8 cellular contexts compared by ENCODE assay signal in genomic region chr1:156623946-156624813, GRCh38. TPM values are rescaled to one million over a fixed set of nuclear protein-coding genes. Genes with fewer than 3 reads are reported as not detected.
DNase-seq lines count a peak whose midpoint lies in the region; ATAC-seq, FAIRE-seq and TF ChIP-seq lines count a peak whose summit lies in the region.

No MANE protein-coding gene starts in this region.

- intact Hi-C loops in HepG2 (cut with micrococcal nuclease; ENCODE audit: unreplicated experiment) = loop anchor here (1.0 kb wide), 1 partner anchor 17 kb away; no protein-coding TSS in a partner anchor

- H3K4me3 ChIP-seq in CD8-positive, alpha-beta memory T cell (ENCODE audit: low read length) = peak overlapping the region; percentile 34
- H3K4me3 ChIP-seq in HUES64 (ENCODE audit: low read length) (peak overlapping the region; percentile 68), choroid plexus epithelial cell (ENCODE audit: low read depth, low read length) (peak overlapping the region; percentile 43), HepG2 (replicated peaks in 1 of 3; ENCODE audit: insufficient read depth in 1 of 3, low read depth in 2 of 3, low read length in 3 of 3) (peak overlapping the region; percentile 16 to 69 (median 36); a peak in 4 of 6 replicates)

- in situ Hi-C loops in HepG2 (cut with HindIII; ENCODE audit: extremely low pct_ligation_motif_present, low pct_unique_long_range_greater_than_20kb) = no loop called here

- no peaks in the 10 kb centered on the region for H3K79me2 ChIP-seq in HepG2 (ENCODE audit: insufficient read depth, low read length)

- TF ChIP-seq POLR2A in HepG2 (IDR thresholded peaks at IDR 0.05; ENCODE audit: insufficient read depth in 1 of 2, low read depth in 2 of 2, low read length in 2 of 2) = no peak

- H3K27ac Mint-ChIP-seq in CD8-positive, alpha-beta memory T cell = no peak overlapping the region
- H3K27ac Mint-ChIP-seq in T-helper 17 cell = no peak overlapping the region

- CTCF ChIA-PET in CD8-positive, alpha-beta memory T cell (lab: Charles Lee) = interaction anchor here (0.6 to 9.3 kb wide), 27 partner anchors 10 to 345 kb away, joined by 3 to 93 read pairs (median 4); partner anchors contain the start of genes MEF2D and NAXE
- CTCF ChIA-PET in HepG2 (lab: Yijun Ruan, JAX; ENCODE audit: low intra/inter-chr PET ratio, low total read pairs) = interaction anchor here (2.2 kb wide), 1 partner anchor 33 kb away, joined by 10 read pairs; no protein-coding TSS in a partner anchor

- POLR2A ChIA-PET in CD8-positive, alpha-beta memory T cell (lab: Charles Lee) = interaction anchor here (1.2 to 1.3 kb wide), 2 partner anchors 33 to 123 kb away, joined by 5 to 6 read pairs; partner anchors contain the start of gene NAXE
- POLR2A ChIA-PET in HepG2 (lab: Yijun Ruan, JAX) = interaction anchor here (0.6 to 2.1 kb wide), 7 partner anchors 33 to 689 kb away, joined by 3 to 8 read pairs (median 3); partner anchors contain the start of genes ISG20L2, METTL25B and NAXE

- ATAC-seq in T-helper 17 cell (peak; percentile 63), HepG2 (peak; percentile 86), GM21737 (IDR thresholded peaks at IDR 0.05; ENCODE audit: unreplicated experiment) (no peak), HG03442 (IDR thresholded peaks at IDR 0.05; ENCODE audit: unreplicated experiment) (no peak)
- peak; percentile 76 for ATAC-seq in stimulated activated naive CD8-positive, alpha-beta T cell treated with anti-CD3 and anti-CD28 coated beads, Interleukin-15, Interleukin-2, amounts not matched to agents 100 U/mL and 50 U/mL, for 24 hours

- H3K36me3 ChIP-seq in CD8-positive, alpha-beta memory T cell (ENCODE audit: insufficient read depth, low read length) = no peaks in the 10 kb centered on the region
- H3K36me3 ChIP-seq in HUES64 (ENCODE audit: insufficient read depth, low read length) = no peaks in the 10 kb centered on the region
- no peaks in the 10 kb centered on the region for H3K36me3 ChIP-seq in HepG2 (replicated peaks in 1 of 2; ENCODE audit: control insufficient read depth in 1 of 2, insufficient read depth in 2 of 2, low read length in 2 of 2)

- peaks cover 18% of the 10 kb centered on the region for H3K4me1 ChIP-seq in CD8-positive, alpha-beta memory T cell (ENCODE audit: insufficient read depth, low read length)
- peaks cover under 1% of the 10 kb centered on the region; the same call in 1 of the 2 replicates for H3K4me1 ChIP-seq in HUES64 (ENCODE audit: insufficient read depth, low read length)
- peaks cover 34% of the 10 kb centered on the region for H3K4me1 ChIP-seq in HepG2 (ENCODE audit: insufficient read depth, low read length)

- H4K20me1 ChIP-seq in HepG2 (ENCODE audit: insufficient read depth, low read length) = no peaks in the 10 kb centered on the region

- 2% methylated on average over 87 of the region's 87 CpGs for WGBS in HUES64
- 28% methylated on average over 11 of the region's 87 CpGs for WGBS in HepG2 (ENCODE audit: low lambda C conversion rate)

- H3K9me3 ChIP-seq in CD8-positive, alpha-beta memory T cell (ENCODE audit: low read length) = no peaks in the 10 kb centered on the region
- H3K9me3 ChIP-seq in HUES64 (ENCODE audit: insufficient read depth, low read depth, low read length) (no peaks in the 10 kb centered on the region), T-helper 17 cell (ENCODE audit: control insufficient read depth, low read length, poor library complexity, severe bottlenecking) (no peaks in the 10 kb centered on the region), HepG2 (ENCODE audit: low read length) (no peaks in the 10 kb centered on the region)

- TF ChIP-seq EP300 in HepG2 (IDR thresholded peaks at IDR 0.05; ENCODE audit: low read depth in 2 of 2, low read length in 2 of 2) (no peak), HepG2 (CRISPR knock-in tag; IDR thresholded peaks at IDR 0.05; ENCODE audit: borderline replicate concordance) (no peak)

- peak in 2 of 5 donors; percentile 5 to 56 for DNase-seq in CD8-positive, alpha-beta memory T cell
- DNase-seq in T-helper 17 cell (peak in 2 of 3 donors; percentile 26 to 30), choroid plexus epithelial cell (ENCODE audit: low read depth) (peak; percentile 51), HepG2 (ENCODE audit: low spot score) (no peak)
- peak; percentile 64 for DNase-seq in stimulated activated naive CD8-positive, alpha-beta T cell treated with anti-CD3 and anti-CD28 coated beads, Interleukin-15, Interleukin-2, amounts not matched to agents 100 U/mL and 50 U/mL, for 24 hours

- TF ChIP-seq CTCF in choroid plexus epithelial cell (conservative IDR thresholded peaks at IDR 0.05; ENCODE audit: low read depth, low read length) (peak; percentile 52), HepG2 (CRISPR knock-in tag; IDR thresholded peaks at IDR 0.05) (peak; percentile 54; the same call in 1 of the 2 replicates)

- 0 out of 2 replicates have a peak, but pooled peaks have one; percentile 11 for TF ChIP-seq RAD21 in HepG2 (CRISPR knock-in tag; IDR thresholded peaks at IDR 0.05)

- peak overlapping the region; percentile 88 for H3K4me2 ChIP-seq in HepG2 (ENCODE audit: low read depth, low read length)

- no peak overlapping the region for H3K27ac ChIP-seq in CD8-positive, alpha-beta memory T cell (ENCODE audit: low read depth, low read length)
- no peak overlapping the region for H3K27ac ChIP-seq in HUES64 (ENCODE audit: low read depth, low read length)
- no peak overlapping the region for H3K27ac ChIP-seq in HepG2 (ENCODE audit: extremely low read length, insufficient read depth, low read length)

- H3K9ac ChIP-seq in HUES64 (ENCODE audit: low read depth, low read length) = no peak overlapping the region; the same call in 1 of the 2 replicates
- no peak overlapping the region for H3K9ac ChIP-seq in HepG2 (ENCODE audit: insufficient read depth, low read depth, low read length)

- no peaks in the 10 kb centered on the region for H3K36me3 Mint-ChIP-seq in CD8-positive, alpha-beta memory T cell
- peaks cover 8% of the 10 kb centered on the region for H3K36me3 Mint-ChIP-seq in T-helper 17 cell (ENCODE audit: low read depth)

- H3K9me3 Mint-ChIP-seq in CD8-positive, alpha-beta memory T cell = no peaks in the 10 kb centered on the region

- no peak for FAIRE-seq in HepG2 (lab: Jason Lieb, UNC)

- H2AFZ ChIP-seq in HepG2 (ENCODE audit: low read length) = no peak overlapping the region

- no TSS peak for BruUV-seq in HepG2 (replicated peaks; lab: Mats Ljungman, UMichigan)

- H3K4me3 Mint-ChIP-seq in CD8-positive, alpha-beta memory T cell = peak overlapping the region in 6 of 7 donors; percentile 39 to 84 (median 61)
- H3K4me3 Mint-ChIP-seq in T-helper 17 cell = peak overlapping the region; percentile 74

- peaks cover 8 to 18% (median 8%) of the 10 kb centered on the region in 3 donors for H3K4me1 Mint-ChIP-seq in CD8-positive, alpha-beta memory T cell
- H3K4me1 Mint-ChIP-seq in T-helper 17 cell = peaks cover 8% of the 10 kb centered on the region

- H3K27me3 ChIP-seq in CD8-positive, alpha-beta memory T cell (ENCODE audit: insufficient read depth, low read length, poor library complexity, severe bottlenecking) = peaks cover 42% of the 10 kb centered on the region
- H3K27me3 ChIP-seq in HUES64 (ENCODE audit: insufficient read depth, low read length) (peaks cover 77% of the 10 kb centered on the region), HepG2 (ENCODE audit: control insufficient read depth in 1 of 2, insufficient read depth in 2 of 2, low read length in 2 of 2) (peaks cover 13 to 49% of the 10 kb centered on the region in 2 experiments)

- H3K27me3 Mint-ChIP-seq in CD8-positive, alpha-beta memory T cell = peaks cover 36 to 63% of the 10 kb centered on the region in 2 donors
- H3K27me3 Mint-ChIP-seq in T-helper 17 cell = peaks cover 64% of the 10 kb centered on the region

RNA-seq across cellular contexts. Expression of gene HAPLN2, which starts 5.0 kb away (rescaled TPM):
- total RNA-seq in CD8-positive, alpha-beta memory T cell = not detected
- not detected for polyA plus RNA-seq in CD8-positive, alpha-beta memory T cell
- polyA plus RNA-seq in HUES64 (2013, experiment 1 of 2) = not detected
- polyA plus RNA-seq in HUES64 (2013, experiment 2 of 2) = 0.19 TPM
- total RNA-seq in T-helper 17 cell (under 1 TPM in 1 of 2 donors, not detected in 1; 0.35 TPM), HepG2 (2016; rRNA removed; fragmentation: Illumina TruSeq; extraction: Trizol) (not detected in 2 replicates)
- total RNA-seq in HepG2 (2016; cell fraction: cytosol; rRNA removed; fragmentation: Illumina TruSeq; extraction: Trizol; ENCODE audit: low read depth) = not detected in 2 replicates
- not detected in 2 replicates for total RNA-seq in HepG2 (2016; cell fraction: insoluble cytoplasmic fraction; rRNA removed; fragmentation: Illumina TruSeq; extraction: Trizol)
- total RNA-seq in HepG2 (2016; cell fraction: membrane; rRNA removed; fragmentation: Illumina TruSeq; extraction: Trizol) = not detected in 2 replicates
- total RNA-seq in HepG2 (2016; cell fraction: nucleus; rRNA removed; fragmentation: Illumina TruSeq; extraction: Trizol) = not detected in 2 replicates
- 0.09 TPM in 1 of 2 replicates, not detected in the other for polyA plus RNA-seq in HepG2 (2011; rRNA removed)
- not detected in 2 replicates for polyA plus RNA-seq in HepG2 (2011; cell fraction: cytosol; rRNA removed)
- 0.40 and 0.62 TPM in 2 replicates for polyA plus RNA-seq in HepG2 (2011; cell fraction: nucleus; rRNA removed)
- 0.19 TPM in 1 of 2 replicates, not detected in the other for polyA plus RNA-seq in HepG2 (2012)
- polyA plus RNA-seq in HepG2 (2016; cell fraction: cytosol; fragmentation: Illumina TruSeq; extraction: Trizol; ENCODE audit: low read depth) = not detected in 2 replicates
- not detected in 2 replicates for polyA plus RNA-seq in HepG2 (2016; cell fraction: insoluble cytoplasmic fraction; fragmentation: Illumina TruSeq; extraction: Trizol; ENCODE audit: low read depth)
- not detected in 2 replicates for polyA plus RNA-seq in HepG2 (2016; cell fraction: membrane; fragmentation: Illumina TruSeq; extraction: Trizol; ENCODE audit: low read depth)
- polyA plus RNA-seq in HepG2 (2016; cell fraction: nucleus; fragmentation: Illumina TruSeq; extraction: Trizol; ENCODE audit: insufficient read depth, low read depth) = not detected in 2 replicates
- not detected in 2 replicates for polyA minus RNA-seq in HepG2 (2011; rRNA and poly(A)+ RNA removed; ENCODE audit: low replicate concordance)
- not detected in 2 replicates for polyA minus RNA-seq in HepG2 (2011; cell fraction: cytosol; rRNA and poly(A)+ RNA removed)
- polyA minus RNA-seq in HepG2 (2011; cell fraction: nucleus; rRNA and poly(A)+ RNA removed) = not detected in 2 replicates

RNA-seq across cellular contexts. Expression of gene BCAN, which starts 17.7 kb away (rescaled TPM):
- not detected for total RNA-seq in CD8-positive, alpha-beta memory T cell
- polyA plus RNA-seq in CD8-positive, alpha-beta memory T cell = not detected
- polyA plus RNA-seq in HUES64 (2013, experiment 1 of 2) = 1.6 TPM
- polyA plus RNA-seq in HUES64 (2013, experiment 2 of 2) = 2.0 TPM
- not detected for total RNA-seq in T-helper 17 cell
- total RNA-seq in HepG2 (2016; rRNA removed; fragmentation: Illumina TruSeq; extraction: Trizol) = not detected in 2 replicates
- total RNA-seq in HepG2 (2016; cell fraction: cytosol; rRNA removed; fragmentation: Illumina TruSeq; extraction: Trizol; ENCODE audit: low read depth) = not detected in 2 replicates
- total RNA-seq in HepG2 (2016; cell fraction: insoluble cytoplasmic fraction; rRNA removed; fragmentation: Illumina TruSeq; extraction: Trizol) = not detected in 2 replicates
- not detected in 2 replicates for total RNA-seq in HepG2 (2016; cell fraction: membrane; rRNA removed; fragmentation: Illumina TruSeq; extraction: Trizol)
- not detected in 2 replicates for total RNA-seq in HepG2 (2016; cell fraction: nucleus; rRNA removed; fragmentation: Illumina TruSeq; extraction: Trizol)
- not detected in 2 replicates for polyA plus RNA-seq in HepG2 (2011; rRNA removed)
- polyA plus RNA-seq in HepG2 (2011; cell fraction: cytosol; rRNA removed) = not detected in 2 replicates
- polyA plus RNA-seq in HepG2 (2011; cell fraction: nucleus; rRNA removed) = 0.24 TPM in 1 of 2 replicates, not detected in the other
- polyA plus RNA-seq in HepG2 (2012) = 0.21 TPM in 2 replicates
- polyA plus RNA-seq in HepG2 (2016; cell fraction: cytosol; fragmentation: Illumina TruSeq; extraction: Trizol; ENCODE audit: low read depth) = not detected in 2 replicates
- not detected in 2 replicates for polyA plus RNA-seq in HepG2 (2016; cell fraction: insoluble cytoplasmic fraction; fragmentation: Illumina TruSeq; extraction: Trizol; ENCODE audit: low read depth)
- not detected in 2 replicates for polyA plus RNA-seq in HepG2 (2016; cell fraction: membrane; fragmentation: Illumina TruSeq; extraction: Trizol; ENCODE audit: low read depth)
- not detected in 2 replicates for polyA plus RNA-seq in HepG2 (2016; cell fraction: nucleus; fragmentation: Illumina TruSeq; extraction: Trizol; ENCODE audit: insufficient read depth, low read depth)
- polyA minus RNA-seq in HepG2 (2011; rRNA and poly(A)+ RNA removed; ENCODE audit: low replicate concordance) = not detected in 2 replicates
- not detected in 2 replicates for polyA minus RNA-seq in HepG2 (2011; cell fraction: cytosol; rRNA and poly(A)+ RNA removed)
- polyA minus RNA-seq in HepG2 (2011; cell fraction: nucleus; rRNA and poly(A)+ RNA removed) = not detected in 2 replicates

RNA-seq across cellular contexts. Expression of gene GPATCH4, which starts 22.9 kb away (rescaled TPM):
- 100 to 1,000 TPM; 123 to 131 TPM for total RNA-seq in CD8-positive, alpha-beta memory T cell
- 58.7 TPM for polyA plus RNA-seq in CD8-positive, alpha-beta memory T cell
- 49.9 TPM for polyA plus RNA-seq in HUES64 (2013, experiment 1 of 2)
- polyA plus RNA-seq in HUES64 (2013, experiment 2 of 2) = 44.9 TPM
- total RNA-seq in T-helper 17 cell = 10 to 100 TPM; 39.2 to 39.6 TPM
- 37.9 and 43.4 TPM in 2 replicates for total RNA-seq in HepG2 (2016; rRNA removed; fragmentation: Illumina TruSeq; extraction: Trizol)
- total RNA-seq in HepG2 (2016; cell fraction: cytosol; rRNA removed; fragmentation: Illumina TruSeq; extraction: Trizol; ENCODE audit: low read depth) = 7.3 and 7.7 TPM in 2 replicates
- 37.1 and 46.1 TPM in 2 replicates for total RNA-seq in HepG2 (2016; cell fraction: insoluble cytoplasmic fraction; rRNA removed; fragmentation: Illumina TruSeq; extraction: Trizol)
- 22.7 and 24.7 TPM in 2 replicates for total RNA-seq in HepG2 (2016; cell fraction: membrane; rRNA removed; fragmentation: Illumina TruSeq; extraction: Trizol)
- 36.6 and 38.1 TPM in 2 replicates for total RNA-seq in HepG2 (2016; cell fraction: nucleus; rRNA removed; fragmentation: Illumina TruSeq; extraction: Trizol)
- 19.2 and 20.0 TPM in 2 replicates for polyA plus RNA-seq in HepG2 (2011; rRNA removed)
- 13.1 and 21.0 TPM in 2 replicates for polyA plus RNA-seq in HepG2 (2011; cell fraction: cytosol; rRNA removed)
- 13.5 and 17.3 TPM in 2 replicates for polyA plus RNA-seq in HepG2 (2011; cell fraction: nucleus; rRNA removed)
- 26.6 and 33.5 TPM in 2 replicates for polyA plus RNA-seq in HepG2 (2012)
- polyA plus RNA-seq in HepG2 (2016; cell fraction: cytosol; fragmentation: Illumina TruSeq; extraction: Trizol; ENCODE audit: low read depth) = 11.1 and 11.2 TPM in 2 replicates
- polyA plus RNA-seq in HepG2 (2016; cell fraction: insoluble cytoplasmic fraction; fragmentation: Illumina TruSeq; extraction: Trizol; ENCODE audit: low read depth) = 79.1 and 79.7 TPM in 2 replicates
- 22.9 and 25.6 TPM in 2 replicates for polyA plus RNA-seq in HepG2 (2016; cell fraction: membrane; fragmentation: Illumina TruSeq; extraction: Trizol; ENCODE audit: low read depth)
- polyA plus RNA-seq in HepG2 (2016; cell fraction: nucleus; fragmentation: Illumina TruSeq; extraction: Trizol; ENCODE audit: insufficient read depth, low read depth) = 59.3 and 65.1 TPM in 2 replicates
- 24.3 and 141 TPM in 2 replicates for polyA minus RNA-seq in HepG2 (2011; rRNA and poly(A)+ RNA removed; ENCODE audit: low replicate concordance)
- polyA minus RNA-seq in HepG2 (2011; cell fraction: cytosol; rRNA and poly(A)+ RNA removed) = 9.7 and 9.9 TPM in 2 replicates
- polyA minus RNA-seq in HepG2 (2011; cell fraction: nucleus; rRNA and poly(A)+ RNA removed) = 46.1 and 51.0 TPM in 2 replicates

RNA-seq across cellular contexts. Expression of gene NAXE, which starts 32.6 kb away (rescaled TPM):
- 10 to 100 TPM; 63.0 to 69.1 TPM for total RNA-seq in CD8-positive, alpha-beta memory T cell
- polyA plus RNA-seq in CD8-positive, alpha-beta memory T cell = 113 TPM
- 64.0 TPM for polyA plus RNA-seq in HUES64 (2013, experiment 1 of 2)
- polyA plus RNA-seq in HUES64 (2013, experiment 2 of 2) = 68.0 TPM
- 10 to 100 TPM; 27.5 to 32.0 TPM for total RNA-seq in T-helper 17 cell
- 37.9 and 59.4 TPM in 2 replicates for total RNA-seq in HepG2 (2016; rRNA removed; fragmentation: Illumina TruSeq; extraction: Trizol)
- 69.0 and 80.5 TPM in 2 replicates for total RNA-seq in HepG2 (2016; cell fraction: cytosol; rRNA removed; fragmentation: Illumina TruSeq; extraction: Trizol; ENCODE audit: low read depth)
- 32.9 and 62.3 TPM in 2 replicates for total RNA-seq in HepG2 (2016; cell fraction: insoluble cytoplasmic fraction; rRNA removed; fragmentation: Illumina TruSeq; extraction: Trizol)
- 57.8 and 70.5 TPM in 2 replicates for total RNA-seq in HepG2 (2016; cell fraction: membrane; rRNA removed; fragmentation: Illumina TruSeq; extraction: Trizol)
- total RNA-seq in HepG2 (2016; cell fraction: nucleus; rRNA removed; fragmentation: Illumina TruSeq; extraction: Trizol) = 36.6 and 46.8 TPM in 2 replicates
- polyA plus RNA-seq in HepG2 (2011; rRNA removed) = 35.0 and 39.4 TPM in 2 replicates
- 44.6 and 54.4 TPM in 2 replicates for polyA plus RNA-seq in HepG2 (2011; cell fraction: cytosol; rRNA removed)
- 28.8 and 37.7 TPM in 2 replicates for polyA plus RNA-seq in HepG2 (2011; cell fraction: nucleus; rRNA removed)
- 37.1 and 42.0 TPM in 2 replicates for polyA plus RNA-seq in HepG2 (2012)
- 109 and 132 TPM in 2 replicates for polyA plus RNA-seq in HepG2 (2016; cell fraction: cytosol; fragmentation: Illumina TruSeq; extraction: Trizol; ENCODE audit: low read depth)
- 38.4 and 48.9 TPM in 2 replicates for polyA plus RNA-seq in HepG2 (2016; cell fraction: insoluble cytoplasmic fraction; fragmentation: Illumina TruSeq; extraction: Trizol; ENCODE audit: low read depth)
- 78.1 and 86.6 TPM in 2 replicates for polyA plus RNA-seq in HepG2 (2016; cell fraction: membrane; fragmentation: Illumina TruSeq; extraction: Trizol; ENCODE audit: low read depth)
- polyA plus RNA-seq in HepG2 (2016; cell fraction: nucleus; fragmentation: Illumina TruSeq; extraction: Trizol; ENCODE audit: insufficient read depth, low read depth) = 64.6 and 71.1 TPM in 2 replicates
- polyA minus RNA-seq in HepG2 (2011; rRNA and poly(A)+ RNA removed; ENCODE audit: low replicate concordance) = 43.3 and 215 TPM in 2 replicates
- 15.2 and 16.5 TPM in 2 replicates for polyA minus RNA-seq in HepG2 (2011; cell fraction: cytosol; rRNA and poly(A)+ RNA removed)
- 15.8 and 22.0 TPM in 2 replicates for polyA minus RNA-seq in HepG2 (2011; cell fraction: nucleus; rRNA and poly(A)+ RNA removed)

RNA-seq across cellular contexts. Expression of gene TTC24, which starts 44.7 kb away (rescaled TPM):
- total RNA-seq in CD8-positive, alpha-beta memory T cell = 1 to 10 TPM; 7.3 to 7.4 TPM
- 2.3 TPM for polyA plus RNA-seq in CD8-positive, alpha-beta memory T cell
- not detected for polyA plus RNA-seq in HUES64 (2013, experiment 1 of 2)
- polyA plus RNA-seq in HUES64 (2013, experiment 2 of 2) = not detected
- total RNA-seq in T-helper 17 cell = under 1 TPM in 1 of 2 donors, not detected in 1; 0.94 TPM
- 0.13 and 0.15 TPM in 2 replicates for total RNA-seq in HepG2 (2016; rRNA removed; fragmentation: Illumina TruSeq; extraction: Trizol)
- not detected in 2 replicates for total RNA-seq in HepG2 (2016; cell fraction: cytosol; rRNA removed; fragmentation: Illumina TruSeq; extraction: Trizol; ENCODE audit: low read depth)
- 0.22 and 0.37 TPM in 2 replicates for total RNA-seq in HepG2 (2016; cell fraction: insoluble cytoplasmic fraction; rRNA removed; fragmentation: Illumina TruSeq; extraction: Trizol)
- not detected in 2 replicates for total RNA-seq in HepG2 (2016; cell fraction: membrane; rRNA removed; fragmentation: Illumina TruSeq; extraction: Trizol)
- not detected in 2 replicates for total RNA-seq in HepG2 (2016; cell fraction: nucleus; rRNA removed; fragmentation: Illumina TruSeq; extraction: Trizol)
- 0.18 and 0.30 TPM in 2 replicates for polyA plus RNA-seq in HepG2 (2011; rRNA removed)
- 0.05 and 0.11 TPM in 2 replicates for polyA plus RNA-seq in HepG2 (2011; cell fraction: cytosol; rRNA removed)
- 0.61 and 1.4 TPM in 2 replicates for polyA plus RNA-seq in HepG2 (2011; cell fraction: nucleus; rRNA removed)
- 0.17 TPM in 1 of 2 replicates, not detected in the other for polyA plus RNA-seq in HepG2 (2012)
- polyA plus RNA-seq in HepG2 (2016; cell fraction: cytosol; fragmentation: Illumina TruSeq; extraction: Trizol; ENCODE audit: low read depth) = not detected in 2 replicates
- not detected in 2 replicates for polyA plus RNA-seq in HepG2 (2016; cell fraction: insoluble cytoplasmic fraction; fragmentation: Illumina TruSeq; extraction: Trizol; ENCODE audit: low read depth)
- not detected in 2 replicates for polyA plus RNA-seq in HepG2 (2016; cell fraction: membrane; fragmentation: Illumina TruSeq; extraction: Trizol; ENCODE audit: low read depth)
- polyA plus RNA-seq in HepG2 (2016; cell fraction: nucleus; fragmentation: Illumina TruSeq; extraction: Trizol; ENCODE audit: insufficient read depth, low read depth) = 0.60 TPM in 1 of 2 replicates, not detected in the other
- polyA minus RNA-seq in HepG2 (2011; rRNA and poly(A)+ RNA removed; ENCODE audit: low replicate concordance) = 0.32 TPM in 1 of 2 replicates, not detected in the other
- polyA minus RNA-seq in HepG2 (2011; cell fraction: cytosol; rRNA and poly(A)+ RNA removed) = not detected in 2 replicates
- polyA minus RNA-seq in HepG2 (2011; cell fraction: nucleus; rRNA and poly(A)+ RNA removed) = 0.99 TPM in 1 of 2 replicates, not detected in the other

Comparison
In these comparisons a context has a peak if more than half of its experiments do, and no peak if none do; other contexts are left out.
1. ATAC-seq: peak in T-helper 17 cell (single experiment), HepG2 (single experiment) and stimulated activated naive CD8-positive, alpha-beta T cell treated with anti-CD3 and anti-CD28 coated beads, Interleukin-15, Interleukin-2, amounts not matched to agents 100 U/mL and 50 U/mL, for 24 hours (single experiment); none in GM21737 (single experiment) and HG03442 (single experiment).
2. Peak in every context shown above with its lines, with median percentiles within 50 percentile points of each other: H3K4me3 ChIP-seq.